In genomic region chr2:150485114-150485870, GRCh38 we compare ENCODE assay signal across 8 cellular contexts. TPM values are rescaled to one million over a fixed set of nuclear protein-coding genes. Genes with fewer than 3 reads are reported as not detected.
DNase-seq lines count a peak whose midpoint lies in the region; ATAC-seq and TF ChIP-seq lines count a peak whose summit lies in the region.

No MANE protein-coding gene starts in this region.

- ATAC-seq in GM18505 (IDR thresholded peaks at IDR 0.05; ENCODE audit: unreplicated experiment), result no peak
- no peak for ATAC-seq in HG02884 (IDR thresholded peaks at IDR 0.05; ENCODE audit: unreplicated experiment)

- H3K27ac ChIP-seq in HUES6 (ENCODE audit: low read depth, low read length) (peak overlapping the region; percentile 31; the same call in 1 of the 2 replicates), RWPE1 (peak overlapping the region; percentile 99)

- peaks cover 29% of the 10 kb centered on the region for H3K4me1 ChIP-seq in HUES6 (ENCODE audit: control insufficient read depth, insufficient read depth, low read length)

- H3K4me3 ChIP-seq in HUES6 (ENCODE audit: low read depth, low read length), result peak overlapping the region; percentile 94
- peak overlapping the region; percentile 86 for H3K4me3 ChIP-seq in fibroblast of pulmonary artery (replicated peaks; ENCODE audit: low read depth, low read length)

- peak overlapping the region; percentile 93 for H3K9ac ChIP-seq in HUES6 (ENCODE audit: low read length)

- TF ChIP-seq POLR2A in GM18505 (IDR thresholded peaks at IDR 0.05; ENCODE audit: borderline replicate concordance, extremely low read depth, insufficient read depth, insufficient read length), result no peak

- CTCF ChIA-PET in RWPE1 (lab: Yijun Ruan, JAX), result interaction anchor here (0.6 to 1.6 kb wide), 3 partner anchors 17 to 686 kb away, joined by 3 to 6 read pairs (median 3); no protein-coding TSS in a partner anchor

- no peaks in the 10 kb centered on the region for H3K27me3 ChIP-seq in HUES6 (ENCODE audit: control insufficient read depth, insufficient read depth, low read length)

- no peaks in the 10 kb centered on the region for H3K9me3 ChIP-seq in HUES6 (ENCODE audit: control insufficient read depth, insufficient read depth, low read depth, low read length)

- TF ChIP-seq CTCF in GM12874 (IDR thresholded peaks at IDR 0.05; ENCODE audit: insufficient read depth, low read depth, low read length) (0 out of 2 replicates have a peak, but pooled peaks have one; percentile 15), RWPE1 (conservative IDR thresholded peaks at IDR 0.05; ENCODE audit: low read depth) (no peak), fibroblast of pulmonary artery (IDR thresholded peaks at IDR 0.05; ENCODE audit: low read length, missing control alignments) (peak; percentile 42)

- POLR2A ChIA-PET in RWPE1 (lab: Yijun Ruan, JAX; ENCODE audit: low non-redundant PET), result no interaction called here

- DNase-seq in RWPE1 (ENCODE audit: low spot score) (peak; percentile 72), fibroblast of pulmonary artery (ENCODE audit: low read depth) (peak; percentile 74), myocyte (ENCODE audit: low read depth) (peak; percentile 79), A172 (ENCODE audit: low spot score) (no peak)

- H3K36me3 ChIP-seq in HUES6 (ENCODE audit: control insufficient read depth, insufficient read depth, low read length), result peaks cover 44% of the 10 kb centered on the region

RNA-seq across cellular contexts. Expression of gene RND3, which starts 2.2 kb away (rescaled TPM):
- 68.6 and 88.8 TPM in 2 replicates for total RNA-seq in myocyte
- polyA plus RNA-seq in myocyte (2012), result 45.2 TPM
- total RNA-seq in A172 (2014; rRNA removed; shearing (Covaris generic)), result 155 and 205 TPM in 2 replicates
